In the genomic region with DNA sequence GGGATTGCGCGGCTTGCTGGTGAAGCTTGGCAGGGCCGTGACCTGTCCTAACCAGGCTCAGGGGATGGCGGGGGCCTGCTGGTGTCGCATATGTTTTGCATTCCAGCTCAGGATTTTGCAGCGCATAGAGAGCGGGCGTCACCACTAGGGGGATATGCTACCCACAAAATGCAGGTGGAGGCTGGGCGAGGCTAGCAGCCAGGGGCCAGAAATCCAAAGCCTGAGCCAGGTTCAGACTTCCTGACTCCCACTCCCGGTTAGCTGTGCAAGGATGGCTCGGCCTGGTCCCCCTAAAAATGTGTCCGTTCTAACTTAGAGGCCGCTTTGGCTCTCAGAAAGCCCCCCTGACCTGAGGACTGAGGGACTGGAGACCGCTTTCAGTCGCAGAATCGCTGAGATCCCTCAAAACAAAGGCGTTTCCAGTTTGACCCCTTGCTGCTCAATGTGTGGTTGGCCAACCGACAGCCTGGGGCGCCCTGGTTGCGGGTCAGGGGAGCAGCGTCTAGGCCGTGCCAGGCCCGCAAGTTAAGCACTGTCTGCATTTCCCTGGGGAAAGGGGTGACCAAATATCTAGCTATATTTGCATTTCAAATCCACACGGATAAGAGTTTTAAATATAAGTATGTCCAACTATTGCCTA, we compare ENCODE assay signal across 8 cellular contexts.
A peak's percentile ranks its signal among the peaks of the same experiment; 100 is the strongest.
DNase-seq lines count a peak whose midpoint lies in the region; ATAC-seq and TF ChIP-seq lines count a peak whose summit lies in the region.

No MANE protein-coding gene starts in this region.

- POLR2A ChIA-PET in activated CD4-positive, alpha-beta T cell treated with anti-CD3 and anti-CD28 coated beads, Interleukin-2, amount 10 ng/mL, durations not matched to agents 7 days and 5 days (lab: Charles Lee): interaction anchor here (0.7 kb wide), 1 partner anchor 1054 kb away, joined by 3 read pairs; no protein-coding TSS in a partner anchor

- peaks cover 0 to 18% (median 0%) of the 10 kb centered on the region in 12 donors for H3K4me1 ChIP-seq in heart left ventricle
- no peaks in the 10 kb centered on the region for H3K4me1 ChIP-seq in HAP-1

- H3K4me3 ChIP-seq in heart left ventricle (peak overlapping the region in 7 of 12 donors; percentile 68 to 90 (median 75)), HAP-1 (no peak overlapping the region)

- H3K4me3 Mint-ChIP-seq in activated CD4-positive, alpha-beta T cell treated with anti-CD3 and anti-CD28 coated beads, Interleukin-2, amount 10 ng/mL, durations not matched to agents 7 days and 5 days: peak overlapping the region; percentile 95
- peak overlapping the region; percentile 93 for H3K4me3 Mint-ChIP-seq in stimulated activated memory B cell treated with anti-CD40 and anti-IgM and Interleukin-4, amounts not matched to agents 10 μg/mL and 1 μg/mL and 100 μg/mL, for 72 hours

- ATAC-seq in HG02588 (IDR thresholded peaks at IDR 0.05; ENCODE audit: unreplicated experiment) (peak; percentile 26), heart left ventricle (peak in 2 of 4 donors; percentile 52 to 70)
- ATAC-seq in stimulated activated memory B cell treated with anti-CD40 and anti-IgM and Interleukin-4, amounts not matched to agents 10 μg/mL and 1 μg/mL and 100 μg/mL, for 72 hours: peak; percentile 49

- no peaks in the 10 kb centered on the region for H3K36me3 ChIP-seq in heart left ventricle
- H3K36me3 ChIP-seq in HAP-1 (replicated peaks): no peaks in the 10 kb centered on the region

- H3K27ac ChIP-seq in heart left ventricle: peak overlapping the region in 7 of 12 donors; percentile 86 to 95 (median 92)

- WGBS in heart left ventricle, 4 donors: 2% methylated on average over 22 to 24 of the region's 24 CpGs; no CpG with 5 or more reads in 2 of the 4 donors

- intact Hi-C loops in heart left ventricle (cut with DNase I): loop anchor here in 4 of 10 donors (5.0 to 10.0 kb wide), 3 partner anchors 52 to 72 kb away; no protein-coding TSS in a partner anchor

- peaks cover 21% of the 10 kb centered on the region for H3K4me1 Mint-ChIP-seq in activated CD4-positive, alpha-beta T cell treated with anti-CD3 and anti-CD28 coated beads, Interleukin-2, amount 10 ng/mL, durations not matched to agents 7 days and 5 days
- H3K4me1 Mint-ChIP-seq in stimulated activated memory B cell treated with anti-CD40 and anti-IgM and Interleukin-4, amounts not matched to agents 10 μg/mL and 1 μg/mL and 100 μg/mL, for 72 hours: peaks cover 15% of the 10 kb centered on the region

- peak; percentile 33 for DNase-seq in AG20443 (ENCODE audit: low spot score)
- peak; percentile 65 for DNase-seq in activated CD4-positive, alpha-beta T cell treated with anti-CD3 and anti-CD28 coated beads, Interleukin-2, amount 10 ng/mL, durations not matched to agents 7 days and 5 days
- peak in 3 of 5 donors; percentile 66 to 77 (median 69) for DNase-seq in heart left ventricle
- DNase-seq in GDM1 (lab: John Stamatoyannopoulos, UW): no peak
- no peak for DNase-seq in NOMO-1 treated with DMSO at 0.1 percent for 48 hours (lab: John Stamatoyannopoulos, UW; ENCODE audit: unreplicated experiment)
- DNase-seq in HAP-1 (ENCODE audit: low spot score in 2 of 2): no peak

- CTCF ChIA-PET in activated CD4-positive, alpha-beta T cell treated with anti-CD3 and anti-CD28 coated beads, Interleukin-2, amount 10 ng/mL, durations not matched to agents 7 days and 5 days (lab: Charles Lee): no interaction called here

- no peaks in the 10 kb centered on the region for H3K9me3 ChIP-seq in heart left ventricle
- H3K9me3 ChIP-seq in HAP-1: no peaks in the 10 kb centered on the region

- H3K36me3 Mint-ChIP-seq in activated CD4-positive, alpha-beta T cell treated with anti-CD3 and anti-CD28 coated beads, Interleukin-2, amount 10 ng/mL, durations not matched to agents 7 days and 5 days (ENCODE audit: low read depth): peaks cover 21% of the 10 kb centered on the region
- H3K36me3 Mint-ChIP-seq in stimulated activated memory B cell treated with anti-CD40 and anti-IgM and Interleukin-4, amounts not matched to agents 10 μg/mL and 1 μg/mL and 100 μg/mL, for 72 hours: no peaks in the 10 kb centered on the region

- H3K27me3 Mint-ChIP-seq in activated CD4-positive, alpha-beta T cell treated with anti-CD3 and anti-CD28 coated beads, Interleukin-2, amount 10 ng/mL, durations not matched to agents 7 days and 5 days: no peaks in the 10 kb centered on the region
- no peaks in the 10 kb centered on the region for H3K27me3 Mint-ChIP-seq in stimulated activated memory B cell treated with anti-CD40 and anti-IgM and Interleukin-4, amounts not matched to agents 10 μg/mL and 1 μg/mL and 100 μg/mL, for 72 hours

- peak overlapping the region; percentile 98 for H3K27ac Mint-ChIP-seq in activated CD4-positive, alpha-beta T cell treated with anti-CD3 and anti-CD28 coated beads, Interleukin-2, amount 10 ng/mL, durations not matched to agents 7 days and 5 days
- peak overlapping the region; percentile 91 for H3K27ac Mint-ChIP-seq in stimulated activated memory B cell treated with anti-CD40 and anti-IgM and Interleukin-4, amounts not matched to agents 10 μg/mL and 1 μg/mL and 100 μg/mL, for 72 hours

- H3K27me3 ChIP-seq in heart left ventricle (no peaks in the 10 kb centered on the region), HAP-1 (ENCODE audit: low read depth) (no peaks in the 10 kb centered on the region)

- H3K9me3 Mint-ChIP-seq in activated CD4-positive, alpha-beta T cell treated with anti-CD3 and anti-CD28 coated beads, Interleukin-2, amount 10 ng/mL, durations not matched to agents 7 days and 5 days: no peaks in the 10 kb centered on the region
- H3K9me3 Mint-ChIP-seq in stimulated activated memory B cell treated with anti-CD40 and anti-IgM and Interleukin-4, amounts not matched to agents 10 μg/mL and 1 μg/mL and 100 μg/mL, for 72 hours: no peaks in the 10 kb centered on the region

- peak in 8 of 12 donors; percentile 25 to 64 (median 48) for TF ChIP-seq CTCF in heart left ventricle (IDR thresholded peaks at IDR 0.05)

- in situ Hi-C loops in HAP-1 (cut with MboI; ENCODE audit: low sequenced_read_pairs): no loop called here

- no peak for TF ChIP-seq POLR2A in heart left ventricle (IDR thresholded peaks at IDR 0.05)

Comparison
In these comparisons a context has a peak if more than half of its experiments do, and no peak if none do; other contexts are left out.
1. DNase-seq: peak in AG20443 (single experiment), activated CD4-positive, alpha-beta T cell treated with anti-CD3 and anti-CD28 coated beads, Interleukin-2, amount 10 ng/mL, durations not matched to agents 7 days and 5 days (single experiment) and heart left ventricle (3 of 5); none in GDM1 (single experiment), NOMO-1 treated with DMSO at 0.1 percent for 48 hours (single experiment) and HAP-1 (0 of 2).